Comparison of ENCODE assay signal across 18 cellular contexts in the genomic region with DNA sequence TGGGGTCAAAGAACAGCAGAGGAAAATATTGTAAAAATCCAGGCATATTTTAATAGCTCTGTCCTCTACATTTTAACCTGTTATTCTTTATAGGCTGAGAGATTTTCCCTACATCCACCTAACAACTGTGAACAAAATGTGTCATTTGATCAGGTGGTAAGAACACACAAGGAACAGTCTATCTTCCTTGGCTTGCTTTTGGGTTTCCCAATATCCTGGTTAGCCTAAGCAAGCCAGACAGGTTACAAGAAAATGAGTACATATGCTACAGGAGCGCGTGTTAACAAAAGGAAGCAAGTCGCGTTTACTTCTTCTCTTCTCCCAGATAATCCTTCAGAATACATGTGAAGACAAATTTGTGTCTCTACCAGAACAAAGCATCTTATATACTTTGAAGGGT. TPM values are rescaled to one million over a fixed set of nuclear protein-coding genes. Genes with fewer than 3 reads are reported as not detected.
DNase-seq lines count a peak whose midpoint lies in the region; ATAC-seq, FAIRE-seq and TF ChIP-seq lines count a peak whose summit lies in the region.
"Had no signal": no experiment of that assay in that cellular context is flagged by ENCODE, and none has a peak within 500 bp of the region (broad histone marks: within the 10 kb centered on the region; RNA-seq: fewer than 3 reads in every experiment).

No MANE protein-coding gene starts in this region.

- SMC1A ChIA-PET in GM12878 (lab: Charles Lee; ENCODE audit: uncharacterized antibody, unreplicated experiment) = no interaction called here

- peaks cover 0 to 5% of the 10 kb centered on the region in 2 donors for H3K4me1 Mint-ChIP-seq in stimulated activated naive B cell treated with anti-CD40 and anti-IgM and Interleukin-4, amounts not matched to agents 10 μg/mL and 1 μg/mL and 100 μg/mL, for 72 hours
- H3K4me1 Mint-ChIP-seq: CD4-positive, alpha-beta memory T cell had no signal

- BruUV-seq in GM12878 (replicated peaks; lab: Mats Ljungman, UMichigan) = TSS peak; percentile 20

- peaks cover 76 to 79% of the 10 kb centered on the region in 2 donors for H3K36me3 Mint-ChIP-seq in stimulated activated naive B cell treated with anti-CD40 and anti-IgM and Interleukin-4, amounts not matched to agents 10 μg/mL and 1 μg/mL and 100 μg/mL, for 72 hours

- 99% methylated on average over 4 of the region's 4 CpGs for WGBS in GM12878 (ENCODE audit: insufficient coverage, insufficient replicate concordance, low lambda C conversion rate, missing lambda C conversion rate)
- WGBS in prostate gland = 83% methylated on average over 4 of the region's 4 CpGs
- 97 to 98% methylated on average over 4 of the region's 4 CpGs for WGBS in pancreas, 2 donors

- TF ChIP-seq RAD21 in GM12878 (IDR thresholded peaks at IDR 0.05; ENCODE audit: insufficient read depth, low read depth, low read length) = no peak

- ATAC-seq in GM12878 (no peak), pancreas (no peak)
- ATAC-seq in stimulated activated naive B cell treated with anti-CD40 and anti-IgM and Interleukin-4, amounts not matched to agents 10 μg/mL and 1 μg/mL and 100 μg/mL, for 72 hours (replicated peaks) = no peak

- H3K27me3 ChIP-seq in GM12878 (replicated peaks in 1 of 2; ENCODE audit: control insufficient read depth in 2 of 2, insufficient read depth in 2 of 2, low read length in 1 of 2) = no peaks in the 10 kb centered on the region
- H3K27me3 ChIP-seq in prostate gland (replicated peaks; ENCODE audit: insufficient read depth) = no peaks in the 10 kb centered on the region
- no peaks in the 10 kb centered on the region for H3K27me3 ChIP-seq in pancreas

- H3K9me3 ChIP-seq in GM12878 (replicated peaks; ENCODE audit: control insufficient read depth, insufficient read depth, low read length) (peaks cover 1% of the 10 kb centered on the region; the same call in 2 of the 3 replicates), prostate gland (no peaks in the 10 kb centered on the region), pancreas (no peaks in the 10 kb centered on the region)
- H3K9me3 ChIP-seq: HAP-1 had no signal

- H3K27ac Mint-ChIP-seq in stimulated activated naive B cell treated with anti-CD40 and anti-IgM and Interleukin-4, amounts not matched to agents 10 μg/mL and 1 μg/mL and 100 μg/mL, for 72 hours = no peak overlapping the region
- H3K27ac Mint-ChIP-seq: CD4-positive, alpha-beta memory T cell; HFFc6 had no signal

- CTCF ChIA-PET in GM12878 (lab: Yijun Ruan, JAX) = interaction anchor here (0.7 to 1.6 kb wide), 2 partner anchors 14 to 21 kb away, joined by 3 read pairs; no protein-coding TSS in a partner anchor

- H3K27ac ChIP-seq in GM12878 (ENCODE audit: control insufficient read depth, insufficient read depth) = no peak overlapping the region
- peak overlapping the region in 1 of 2 donors; percentile 43 for H3K27ac ChIP-seq in prostate gland
- H3K27ac ChIP-seq in pancreas = no peak overlapping the region

- H2AFZ ChIP-seq in GM12878 (ENCODE audit: control insufficient read depth, low read depth, low read length) = no peak overlapping the region

- POLR2A ChIA-PET in GM12878 (lab: Charles Lee) = interaction anchor here (0.9 kb wide), 1 partner anchor 52 kb away, joined by 3 read pairs; no protein-coding TSS in a partner anchor

- TF ChIP-seq CTCF in LNCaP clone FGC (IDR thresholded peaks at IDR 0.05; ENCODE audit: control insufficient read depth, extremely low read depth, insufficient read depth) (no peak), GM12878 (IDR thresholded peaks at IDR 0.05 in 2 of 3, conservative IDR thresholded peaks at IDR 0.05 in 1 of 3; ENCODE audit: control insufficient read depth in 2 of 3, extremely low read depth in 1 of 3, insufficient read depth in 1 of 3, low read depth in 3 of 3, low read length in 3 of 3) (no peak), epithelial cell of esophagus (IDR thresholded peaks at IDR 0.05; ENCODE audit: insufficient read depth, low read depth, low read length, missing control alignments) (no peak), prostate gland (IDR thresholded peaks at IDR 0.05) (no peak), pancreas (IDR thresholded peaks at IDR 0.05) (no peak)

- H3K4me2 ChIP-seq in GM12878 (ENCODE audit: control insufficient read depth, insufficient read depth) = no peak overlapping the region

- no peak for TF ChIP-seq EP300 in GM12878 (IDR thresholded peaks at IDR 0.05; ENCODE audit: borderline replicate concordance in 1 of 2, control insufficient read depth in 1 of 2, low read depth in 2 of 2, low read length in 2 of 2)

- no peaks in the 10 kb centered on the region for H3K27me3 Mint-ChIP-seq in stimulated activated naive B cell treated with anti-CD40 and anti-IgM and Interleukin-4, amounts not matched to agents 10 μg/mL and 1 μg/mL and 100 μg/mL, for 72 hours
- H3K27me3 Mint-ChIP-seq: CD4-positive, alpha-beta memory T cell had no signal

- no peaks in the 10 kb centered on the region for H3K79me2 ChIP-seq in GM12878 (ENCODE audit: control insufficient read depth, insufficient read depth, low read length)

- DNase-seq in LNCaP clone FGC (ENCODE audit: low read depth) (peak; percentile 60), GM12878 (ENCODE audit: low read depth, low spot score) (no peak), epithelial cell of esophagus (ENCODE audit: low read depth) (peak; percentile 70), prostate gland (ENCODE audit: low spot score) (peak; percentile 21), pancreas (no peak)
- DNase-seq in activated effector memory CD4-positive, alpha-beta T cell treated with anti-CD3 and anti-CD28 coated beads, Interleukin-2, amount 50 U/mL, for 16 hours = no peak
- DNase-seq in stimulated activated naive B cell treated with anti-CD40 and anti-IgM and Interleukin-4, amounts not matched to agents 10 μg/mL and 1 μg/mL and 100 μg/mL, for 72 hours = no peak
- DNase-seq: C1 segment of cervical spinal cord; Calu3; CD4-positive, alpha-beta memory T cell; COR-L47; DMS53; DMS79 treated with DMSO at 0.1 percent for 48 hours; GF-D8; GOT3; HFFc6 had no signal

- no peaks in the 10 kb centered on the region for H4K20me1 ChIP-seq in GM12878 (ENCODE audit: control insufficient read depth, insufficient read depth)

- TF ChIP-seq POLR2A in GM12878 (IDR thresholded peaks at IDR 0.05; ENCODE audit: low read depth, low read length) (no peak), prostate gland (IDR thresholded peaks at IDR 0.05) (no peak)

- intact Hi-C loops in GM12878 (cut with micrococcal nuclease; ENCODE audit: unreplicated experiment) (no loop called here), prostate gland (cut with DNase I) (no loop called here), pancreas (cut with DNase I) (no loop called here)

- H3K9me3 Mint-ChIP-seq in stimulated activated naive B cell treated with anti-CD40 and anti-IgM and Interleukin-4, amounts not matched to agents 10 μg/mL and 1 μg/mL and 100 μg/mL, for 72 hours = peaks cover 10 to 14% of the 10 kb centered on the region in 2 donors

- H3K4me1 ChIP-seq in GM12878 (ENCODE audit: control insufficient read depth, insufficient read depth, low read length) = no peaks in the 10 kb centered on the region
- no peaks in the 10 kb centered on the region for H3K4me1 ChIP-seq in prostate gland (replicated peaks)
- H3K4me1 ChIP-seq in pancreas = peaks cover 0 to 2% (median 1%) of the 10 kb centered on the region in 3 donors
- H3K4me1 ChIP-seq: HAP-1 had no signal

- RAD21 ChIA-PET in GM12878 (lab: Charles Lee; ENCODE audit: unreplicated experiment) = no interaction called here

- in situ Hi-C loops in GM12878 (cut with MboI) = no loop called here

- no peak for FAIRE-seq in GM12878 (lab: Jason Lieb, UNC)
- no peak for FAIRE-seq in pancreas (lab: Jason Lieb, UNC)
- FAIRE-seq: H54 had no signal

- no peak overlapping the region for H3K4me3 Mint-ChIP-seq in stimulated activated naive B cell treated with anti-CD40 and anti-IgM and Interleukin-4, amounts not matched to agents 10 μg/mL and 1 μg/mL and 100 μg/mL, for 72 hours
- H3K4me3 Mint-ChIP-seq: CD4-positive, alpha-beta memory T cell; HFFc6 had no signal

- H3K4me3 ChIP-seq in LNCaP clone FGC (ENCODE audit: low read depth, low read length) (no peak overlapping the region), GM12878 (no peak overlapping the region), epithelial cell of esophagus (ENCODE audit: low read length) (no peak overlapping the region), prostate gland (no peak overlapping the region), pancreas (no peak overlapping the region)
- H3K4me3 ChIP-seq: HAP-1 had no signal

- H3K9ac ChIP-seq in GM12878 (ENCODE audit: control insufficient read depth, insufficient read depth, low read length) = no peak overlapping the region

- H3K36me3 ChIP-seq in GM12878 (ENCODE audit: control insufficient read depth in 2 of 2, insufficient read depth in 2 of 2, low read length in 1 of 2) = peaks cover 2 to 33% of the 10 kb centered on the region in 2 experiments; a peak in 3 of 4 replicates
- peaks cover 0 to 9% of the 10 kb centered on the region in 2 donors for H3K36me3 ChIP-seq in prostate gland
- H3K36me3 ChIP-seq in pancreas = peaks cover 0 to 54% (median 10%) of the 10 kb centered on the region in 3 donors

RNA-seq across cellular contexts. Expression of gene PITPNM3, which starts 31.0 kb away (rescaled TPM):
- 2.3 and 2.4 TPM in 2 replicates for total RNA-seq in GM12878 (2013; cell fraction: nucleolus; rRNA removed)
- 0.16 and 0.17 TPM in 2 replicates for total RNA-seq in GM12878 (2014; rRNA removed)
- total RNA-seq in GM12878 (2014; rRNA removed; fragmentation: Illumina TruSeq; extraction: Trizol) = 0.14 and 0.22 TPM in 2 replicates
- total RNA-seq in GM12878 (2021) = 0.21 and 0.49 TPM in 2 replicates
- 0.12 TPM for polyA plus RNA-seq in GM12878 (2011; ENCODE audit: low read depth)
- polyA plus RNA-seq in GM12878 (2011; rRNA removed) = 0.16 and 0.27 TPM in 2 replicates
- polyA plus RNA-seq in GM12878 (2011; cell fraction: cytosol; rRNA removed) = 0.18 and 0.22 TPM in 2 replicates
- 1.1 TPM in 2 replicates for polyA plus RNA-seq in GM12878 (2011; cell fraction: nucleus; rRNA removed)
- polyA plus RNA-seq in GM12878 (2012) = 0.34 and 0.38 TPM in 2 replicates
- 0.08 and 0.15 TPM in 2 replicates for polyA plus RNA-seq in GM12878 (2014; fragmentation: Illumina TruSeq; extraction: Trizol)
- polyA plus RNA-seq in GM12878 (2014; fragmentation: Nextera tagmentation; extraction: Ambion mirVana) = under 1 TPM in 1 of 2 experiments, not detected in 1; 0.02 TPM
- polyA plus RNA-seq in GM12878 (2014; rRNA removed) = 0.19 and 0.47 TPM in 2 replicates
- under 1 TPM; 0.19 to 0.33 TPM for polyA plus RNA-seq in GM12878 (2016; fragmentation: Nextera tagmentation; extraction: Ambion mirVana)
- polyA minus RNA-seq in GM12878 (2011; rRNA and poly(A)+ RNA removed) = 0.22 and 0.31 TPM in 2 replicates
- polyA minus RNA-seq in GM12878 (2011; cell fraction: cytosol; rRNA and poly(A)+ RNA removed) = 0.21 and 1.2 TPM in 2 replicates
- polyA minus RNA-seq in GM12878 (2011; cell fraction: nucleus; rRNA and poly(A)+ RNA removed) = 0.36 and 0.38 TPM in 2 replicates
- total RNA-seq in prostate gland = 1 to 10 TPM; 5.3 to 7.9 TPM
- 1 to 10 TPM in 5 of 6 donors, under 1 TPM in 1; 0.67 to 4.3 (median 2.5) TPM for total RNA-seq in pancreas
- 1 to 10 TPM; 1.7 to 5.1 TPM for polyA plus RNA-seq in pancreas

RNA-seq across cellular contexts. Expression of gene KIAA0753, which starts 53.2 kb away (rescaled TPM):
- 53.9 and 56.5 TPM in 2 replicates for total RNA-seq in GM12878 (2013; cell fraction: nucleolus; rRNA removed)
- total RNA-seq in GM12878 (2014; rRNA removed) (10.1 and 13.4 TPM in 2 replicates), GM12878 (2014; rRNA removed; fragmentation: Illumina TruSeq; extraction: Trizol) (12.7 and 15.2 TPM in 2 replicates), GM12878 (2021) (12.0 and 12.9 TPM in 2 replicates), prostate gland (10 to 100 TPM; 17.2 to 28.3 TPM), pancreas (10 to 100 TPM in 1 of 6 donors, 1 to 10 TPM in 5; 4.6 to 10.6 (median 6.0) TPM)
- 6.7 TPM for polyA plus RNA-seq in GM12878 (2011; ENCODE audit: low read depth)
- polyA plus RNA-seq in GM12878 (2011; rRNA removed) (7.3 and 8.1 TPM in 2 replicates), GM12878 (2014; fragmentation: Illumina TruSeq; extraction: Trizol) (12.5 and 15.3 TPM in 2 replicates), GM12878 (2014; fragmentation: Nextera tagmentation; extraction: Ambion mirVana) (1 to 10 TPM; 2.2 to 3.3 TPM), GM12878 (2014; rRNA removed) (7.9 and 10.3 TPM in 2 replicates), GM12878 (2016; fragmentation: Nextera tagmentation; extraction: Ambion mirVana) (1 to 10 TPM; 5.9 to 7.5 TPM), pancreas (1 to 10 TPM; 4.4 to 6.4 TPM)
- 4.3 and 5.4 TPM in 2 replicates for polyA plus RNA-seq in GM12878 (2011; cell fraction: cytosol; rRNA removed)
- 19.7 and 22.3 TPM in 2 replicates for polyA plus RNA-seq in GM12878 (2011; cell fraction: nucleus; rRNA removed)
- polyA plus RNA-seq in GM12878 (2012) = 5.3 and 9.0 TPM in 2 replicates
- polyA minus RNA-seq in GM12878 (2011; rRNA and poly(A)+ RNA removed) = 6.0 and 9.0 TPM in 2 replicates
- 3.7 and 4.3 TPM in 2 replicates for polyA minus RNA-seq in GM12878 (2011; cell fraction: cytosol; rRNA and poly(A)+ RNA removed)
- polyA minus RNA-seq in GM12878 (2011; cell fraction: nucleus; rRNA and poly(A)+ RNA removed) = 15.8 and 19.7 TPM in 2 replicates

RNA-seq across cellular contexts. Expression of gene TXNDC17, which starts 53.5 kb away (rescaled TPM):
- 11.6 and 14.2 TPM in 2 replicates for total RNA-seq in GM12878 (2013; cell fraction: nucleolus; rRNA removed)
- 123 and 124 TPM in 2 replicates for total RNA-seq in GM12878 (2014; rRNA removed)
- 149 and 175 TPM in 2 replicates for total RNA-seq in GM12878 (2014; rRNA removed; fragmentation: Illumina TruSeq; extraction: Trizol)
- 129 and 142 TPM in 2 replicates for total RNA-seq in GM12878 (2021)
- polyA plus RNA-seq in GM12878 (2011; ENCODE audit: low read depth) = 17.2 TPM
- polyA plus RNA-seq in GM12878 (2011; rRNA removed) = 236 and 346 TPM in 2 replicates
- 254 and 313 TPM in 2 replicates for polyA plus RNA-seq in GM12878 (2011; cell fraction: cytosol; rRNA removed)
- polyA plus RNA-seq in GM12878 (2011; cell fraction: nucleus; rRNA removed) = 122 and 152 TPM in 2 replicates
- 124 and 181 TPM in 2 replicates for polyA plus RNA-seq in GM12878 (2012)
- polyA plus RNA-seq in GM12878 (2014; fragmentation: Illumina TruSeq; extraction: Trizol) = 85.4 and 178 TPM in 2 replicates
- 100 to 1,000 TPM; 933 to 957 TPM for polyA plus RNA-seq in GM12878 (2014; fragmentation: Nextera tagmentation; extraction: Ambion mirVana)
- 191 and 195 TPM in 2 replicates for polyA plus RNA-seq in GM12878 (2014; rRNA removed)
- polyA plus RNA-seq in GM12878 (2016; fragmentation: Nextera tagmentation; extraction: Ambion mirVana) = 100 to 1,000 TPM; 667 to 694 TPM
- polyA minus RNA-seq in GM12878 (2011; rRNA and poly(A)+ RNA removed) = 36.6 and 44.6 TPM in 2 replicates
- 22.6 and 28.2 TPM in 2 replicates for polyA minus RNA-seq in GM12878 (2011; cell fraction: cytosol; rRNA and poly(A)+ RNA removed)
- 21.6 and 25.7 TPM in 2 replicates for polyA minus RNA-seq in GM12878 (2011; cell fraction: nucleus; rRNA and poly(A)+ RNA removed)
- 100 to 1,000 TPM; 111 to 220 TPM for total RNA-seq in prostate gland
- 10 to 100 TPM; 24.6 to 37.4 (median 31.5) TPM for total RNA-seq in pancreas
- polyA plus RNA-seq in pancreas = 10 to 100 TPM; 77.7 to 81.1 TPM

Comparison
In these comparisons a context has a peak if more than half of its experiments do, and no peak if none do; other contexts are left out.
1. DNase-seq: peak in LNCaP clone FGC (single experiment), epithelial cell of esophagus (single experiment) and prostate gland (single experiment); none in GM12878 (single experiment), activated effector memory CD4-positive, alpha-beta T cell treated with anti-CD3 and anti-CD28 coated beads, Interleukin-2, amount 50 U/mL, for 16 hours (single experiment), stimulated activated naive B cell treated with anti-CD40 and anti-IgM and Interleukin-4, amounts not matched to agents 10 μg/mL and 1 μg/mL and 100 μg/mL, for 72 hours (single experiment) and pancreas (0 of 6).